In genomic region chr2:98757904-98758421, GRCh38 we compare ENCODE assay signal across 8 cellular contexts. TPM values are rescaled to one million over a fixed set of nuclear protein-coding genes. Genes with fewer than 3 reads are reported as not detected.
A peak's percentile ranks its signal among the peaks of the same experiment; 100 is the strongest.
DNase-seq lines count a peak whose midpoint lies in the region; TF ChIP-seq lines count a peak whose summit lies in the region.

No MANE protein-coding gene starts in this region.

- intact Hi-C loops in Calu3 (cut with micrococcal nuclease; ENCODE audit: unreplicated experiment) (no loop called here), tibial artery (cut with DNase I; ENCODE audit: low total_unique reads) (no loop called here)

- H3K4me1 Mint-ChIP-seq in Calu3 (ENCODE audit: low read depth, unreplicated experiment) = peaks cover 32% of the 10 kb centered on the region
- H3K4me1 Mint-ChIP-seq in T-helper 2 cell treated with Interferon-gamma antibody and Interleukin-4, amounts not matched to agents 5 μg/mL and 100 μg/mL, for 36 hours (ENCODE audit: low read depth) = peaks cover 49% of the 10 kb centered on the region

- peaks cover 0 to 21% (median 12%) of the 10 kb centered on the region in 4 donors for H3K4me1 ChIP-seq in tibial artery

- peaks cover 8% of the 10 kb centered on the region for H3K36me3 Mint-ChIP-seq in Calu3 (ENCODE audit: insufficient read depth, unreplicated experiment)
- H3K36me3 Mint-ChIP-seq in T-helper 2 cell treated with Interferon-gamma antibody and Interleukin-4, amounts not matched to agents 5 μg/mL and 100 μg/mL, for 36 hours (ENCODE audit: low read depth) = peaks cover 6% of the 10 kb centered on the region

- BruUV-seq in Calu3 (replicated peaks; lab: Mats Ljungman, UMichigan) = no TSS peak

- no peaks in the 10 kb centered on the region for H3K27me3 ChIP-seq in tibial artery

- DNase-seq in Calu3 = peak; percentile 78
- DNase-seq in GM20000 (ENCODE audit: low spot score) = peak; percentile 67
- DNase-seq in HT-29 (ENCODE audit: low spot score) = peak; percentile 68
- DNase-seq in T-helper 2 cell treated with Interferon-gamma antibody and Interleukin-4, amounts not matched to agents 5 μg/mL and 100 μg/mL, for 36 hours (ENCODE audit: low spot score) = peak; percentile 48
- DNase-seq in central memory CD4-positive, alpha-beta T cell = peak; percentile 77
- peak; percentile 16 to 99 for DNase-seq in lung microvascular endothelial cell (ENCODE audit: low read depth in 2 of 2)
- DNase-seq in tibial artery = peak; percentile 79 to 81
- DNase-seq in NK-92 (lab: John Stamatoyannopoulos, UW; ENCODE audit: unreplicated experiment) = no peak

- H3K9me3 Mint-ChIP-seq in Calu3 (ENCODE audit: low read depth, unreplicated experiment) = no peaks in the 10 kb centered on the region
- H3K9me3 Mint-ChIP-seq in T-helper 2 cell treated with Interferon-gamma antibody and Interleukin-4, amounts not matched to agents 5 μg/mL and 100 μg/mL, for 36 hours = no peaks in the 10 kb centered on the region

- peak overlapping the region; percentile 87 for H3K27ac Mint-ChIP-seq in Calu3 (ENCODE audit: unreplicated experiment)
- H3K27ac Mint-ChIP-seq in T-helper 2 cell treated with Interferon-gamma antibody and Interleukin-4, amounts not matched to agents 5 μg/mL and 100 μg/mL, for 36 hours = peak overlapping the region; percentile 89

- H3K36me3 ChIP-seq in tibial artery = no peaks in the 10 kb centered on the region

- H3K4me3 ChIP-seq in tibial artery = peak overlapping the region in 1 of 2 donors; percentile 2

- H3K27ac ChIP-seq in tibial artery = peak overlapping the region in 1 of 2 donors; percentile 68

- H3K9me3 ChIP-seq in tibial artery = no peaks in the 10 kb centered on the region

- CTCF ChIA-PET in Calu3 (lab: Charles Lee) = interaction anchor here (0.6 to 1.3 kb wide), 3 partner anchors 9 to 109 kb away, joined by 3 to 6 read pairs (median 4); no protein-coding TSS in a partner anchor

- peak overlapping the region; percentile 46 for H3K4me3 Mint-ChIP-seq in Calu3 (ENCODE audit: low read depth, unreplicated experiment)
- H3K4me3 Mint-ChIP-seq in T-helper 2 cell treated with Interferon-gamma antibody and Interleukin-4, amounts not matched to agents 5 μg/mL and 100 μg/mL, for 36 hours = peak overlapping the region; percentile 81

- no peaks in the 10 kb centered on the region for H3K27me3 Mint-ChIP-seq in Calu3 (ENCODE audit: unreplicated experiment)
- peaks cover 3% of the 10 kb centered on the region for H3K27me3 Mint-ChIP-seq in T-helper 2 cell treated with Interferon-gamma antibody and Interleukin-4, amounts not matched to agents 5 μg/mL and 100 μg/mL, for 36 hours (ENCODE audit: low read depth)

- no peak for TF ChIP-seq CTCF in Calu3 (IDR thresholded peaks at IDR 0.05; ENCODE audit: unreplicated experiment)
- TF ChIP-seq CTCF in GM20000 (IDR thresholded peaks at IDR 0.05; ENCODE audit: extremely low read depth, missing control alignments) = no peak
- no peak for TF ChIP-seq CTCF in tibial artery (IDR thresholded peaks at IDR 0.05)

RNA-seq across cellular contexts. Expression of gene MGAT4A, which starts 27.0 kb away (rescaled TPM):
- total RNA-seq in Calu3 (2022) = 21.8 and 23.0 TPM in 2 replicates
- total RNA-seq in HT-29 (2014; rRNA removed; shearing (Covaris generic)) = 0.91 and 3.1 TPM in 2 replicates
- total RNA-seq in lung microvascular endothelial cell = 3.8 and 10.9 TPM in 2 replicates
